Comparison of ENCODE assay signal across 8 cellular contexts in genomic region chr7:11373546-11374142, GRCh38.
A peak's percentile ranks its signal among the peaks of the same experiment; 100 is the strongest.
DNase-seq lines count a peak whose midpoint lies in the region; ATAC-seq and TF ChIP-seq lines count a peak whose summit lies in the region.

No MANE protein-coding gene starts in this region.

- BruUV-seq in HCT116 (replicated peaks; lab: Mats Ljungman, UMichigan) (no TSS peak), PC-9 (replicated peaks; lab: Mats Ljungman, UMichigan) (no TSS peak)

- peak; percentile 63 for TF ChIP-seq RAD21 in HCT116 (IDR thresholded peaks at IDR 0.05; ENCODE audit: low read depth)

- H3K36me3 ChIP-seq in BJ (ENCODE audit: control insufficient read depth, insufficient read depth, low read length), result no peaks in the 10 kb centered on the region
- no peaks in the 10 kb centered on the region for H3K36me3 ChIP-seq in HCT116 (ENCODE audit: control insufficient read depth in 1 of 2, insufficient read depth in 2 of 2, low read length in 2 of 2)
- no peaks in the 10 kb centered on the region for H3K36me3 ChIP-seq in PC-9 (ENCODE audit: low read depth)

- intact Hi-C loops in HCT116 (cut with micrococcal nuclease), result loop anchor here (5.0 kb wide), 2 partner anchors 184 to 949 kb away; no protein-coding TSS in a partner anchor
- intact Hi-C loops in PC-9 (cut with micrococcal nuclease; ENCODE audit: unreplicated experiment), result loop anchor here (5.0 kb wide), 1 partner anchor 1119 kb away; no protein-coding TSS in a partner anchor

- H3K27ac ChIP-seq in HCT116 (ENCODE audit: low read depth, low read length), result no peak overlapping the region
- H3K27ac ChIP-seq in PC-9, result no peak overlapping the region

- H3K4me2 ChIP-seq in HCT116 (ENCODE audit: low read length), result no peak overlapping the region
- H3K4me2 ChIP-seq in PC-9, result no peak overlapping the region

- no peaks in the 10 kb centered on the region for H3F3A ChIP-seq in PC-9 (ENCODE audit: insufficient read depth, low read depth)

- POLR2A ChIA-PET in BJ (lab: Charles Lee), result no interaction called here
- POLR2A ChIA-PET in HCT116 (lab: Charles Lee), result no interaction called here
- POLR2A ChIA-PET in PC-9 (lab: Charles Lee; ENCODE audit: unreplicated experiment), result interaction anchor here (0.7 to 0.8 kb wide), 2 partner anchors 85 to 692 kb away, joined by 4 to 9 read pairs; no protein-coding TSS in a partner anchor

- TF ChIP-seq CTCF in BJ (IDR thresholded peaks at IDR 0.05; ENCODE audit: insufficient read depth, low read depth, low read length) (peak; percentile 37), HCT116 (IDR thresholded peaks at IDR 0.05 in 2 of 3, conservative IDR thresholded peaks at IDR 0.05 in 1 of 3; ENCODE audit: borderline replicate concordance in 1 of 3, insufficient read depth in 1 of 3, low read depth in 2 of 3, low read length in 2 of 3) (peak; percentile 37 to 65 (median 60); a peak in 5 of 6 replicates), PC-9 (conservative IDR thresholded peaks at IDR 0.05) (peak; percentile 77)

- H4K20me1 ChIP-seq in HCT116 (ENCODE audit: insufficient read depth) (no peaks in the 10 kb centered on the region), PC-9 (ENCODE audit: insufficient read depth) (no peaks in the 10 kb centered on the region)

- H3K27me3 ChIP-seq in BJ (ENCODE audit: control insufficient read depth, insufficient read depth, low read length) (no peaks in the 10 kb centered on the region; the same call in 1 of the 2 replicates), HCT116 (ENCODE audit: insufficient read depth, low read length) (no peaks in the 10 kb centered on the region), PC-9 (ENCODE audit: insufficient read depth, low read depth) (no peaks in the 10 kb centered on the region)

- H3K79me2 ChIP-seq in HCT116 (ENCODE audit: insufficient read depth, low read length), result no peaks in the 10 kb centered on the region
- H3K79me2 ChIP-seq in PC-9 (ENCODE audit: low read depth), result no peaks in the 10 kb centered on the region

- H2AFZ ChIP-seq in HCT116 (ENCODE audit: low read depth, low read length, poor library complexity, severe bottlenecking), result peak overlapping the region; percentile 42
- H2AFZ ChIP-seq in PC-9, result no peak overlapping the region

- H3K4me3 ChIP-seq in BJ (ENCODE audit: low read depth, low read length) (no peak overlapping the region), HCT116 (replicated peaks in 1 of 2; ENCODE audit: low read depth in 1 of 2, low read length in 2 of 2) (no peak overlapping the region), PC-9 (no peak overlapping the region)

- H3K9me2 ChIP-seq in HCT116 (ENCODE audit: insufficient read depth) (no peaks in the 10 kb centered on the region), PC-9 (ENCODE audit: insufficient read depth) (no peaks in the 10 kb centered on the region)

- H3K9me3 ChIP-seq in HCT116 (ENCODE audit: control insufficient read depth in 1 of 2, insufficient read depth in 1 of 2, low read depth in 1 of 2, low read length in 2 of 2) (no peaks in the 10 kb centered on the region), PC-9 (ENCODE audit: insufficient read depth, low read depth) (no peaks in the 10 kb centered on the region)

- DNase-seq in BJ (ENCODE audit: low read depth), result no peak
- DNase-seq in HCT116 (ENCODE audit: low read depth, low spot score), result peak; percentile 23
- DNase-seq in PC-9, result no peak
- DNase-seq in glomerular endothelial cell (ENCODE audit: extremely low read depth, low read depth, low spot score), result peak; percentile 7
- DNase-seq in stimulated activated CD4-positive, alpha-beta T cell treated with anti-CD3 and anti-CD28 coated beads, Interleukin-1b, Interleukin-23, amount 100 ng/mL, for 48 hours, result no peak
- DNase-seq in hippocampal formation (lab: John Stamatoyannopoulos, UW), result no peak
- DNase-seq in iPS-NIHi7 (ENCODE audit: extremely low spot score), result no peak

- CTCF ChIA-PET in BJ (lab: Yijun Ruan, JAX) (no interaction called here), HCT116 (lab: Charles Lee) (interaction anchor here (1.5 kb wide), 1 partner anchor 9 kb away, joined by 3 read pairs; no protein-coding TSS in a partner anchor), PC-9 (lab: Charles Lee) (interaction anchor here (0.6 kb wide), 1 partner anchor 457 kb away, joined by 3 read pairs; no protein-coding TSS in a partner anchor)

- H3K4me1 ChIP-seq in HCT116 (ENCODE audit: control insufficient read depth in 1 of 2, insufficient read depth in 2 of 2, low read length in 2 of 2), result no peaks in the 10 kb centered on the region
- H3K4me1 ChIP-seq in PC-9 (replicated peaks; ENCODE audit: insufficient read depth), result no peaks in the 10 kb centered on the region

- no peak overlapping the region for H3K9ac ChIP-seq in HCT116 (ENCODE audit: low read length)

- TF ChIP-seq POLR2A in HCT116 (IDR thresholded peaks at IDR 0.05; ENCODE audit: borderline replicate concordance, extremely low read depth, insufficient read depth, insufficient read length), result no peak

- ATAC-seq in HCT116, result peak; percentile 68
- ATAC-seq in GM21619 (IDR thresholded peaks at IDR 0.05; ENCODE audit: unreplicated experiment), result no peak

- RAD21 ChIA-PET in HCT116 (lab: Charles Lee; ENCODE audit: low non-redundant PET in 1 of 2, low total read pairs in 2 of 2, uncharacterized antibody in 2 of 2, unreplicated experiment in 2 of 2), result no interaction called here

TF ChIP-seq in HCT116, 20 proteins besides CTCF, POLR2A, EP300 and RAD21:
- no peak for TF ChIP-seq CBX3 (IDR thresholded peaks at IDR 0.05; ENCODE audit: low read depth)
- no peak for TF ChIP-seq SIN3A (IDR thresholded peaks at IDR 0.05; ENCODE audit: low read depth)
- no peak for TF ChIP-seq SP1 (IDR thresholded peaks at IDR 0.05; ENCODE audit: low read depth)
- TF ChIP-seq, protein P1, sequence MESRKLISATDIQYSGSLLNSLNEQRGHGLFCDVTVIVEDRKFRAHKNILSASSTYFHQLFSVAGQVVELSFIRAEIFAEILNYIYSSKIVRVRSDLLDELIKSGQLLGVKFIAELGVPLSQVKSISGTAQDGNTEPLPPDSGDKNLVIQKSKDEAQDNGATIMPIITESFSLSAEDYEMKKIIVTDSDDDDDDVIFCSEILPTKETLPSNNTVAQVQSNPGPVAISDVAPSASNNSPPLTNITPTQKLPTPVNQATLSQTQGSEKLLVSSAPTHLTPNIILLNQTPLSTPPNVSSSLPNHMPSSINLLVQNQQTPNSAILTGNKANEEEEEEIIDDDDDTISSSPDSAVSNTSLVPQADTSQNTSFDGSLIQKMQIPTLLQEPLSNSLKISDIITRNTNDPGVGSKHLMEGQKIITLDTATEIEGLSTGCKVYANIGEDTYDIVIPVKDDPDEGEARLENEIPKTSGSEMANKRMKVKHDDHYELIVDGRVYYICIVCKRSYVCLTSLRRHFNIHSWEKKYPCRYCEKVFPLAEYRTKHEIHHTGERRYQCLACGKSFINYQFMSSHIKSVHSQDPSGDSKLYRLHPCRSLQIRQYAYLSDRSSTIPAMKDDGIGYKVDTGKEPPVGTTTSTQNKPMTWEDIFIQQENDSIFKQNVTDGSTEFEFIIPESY (IDR thresholded peaks at IDR 0.05; ENCODE audit: extremely low read depth, insufficient replicate concordance, low read length), result no peak
- TF ChIP-seq ZFX (IDR thresholded peaks at IDR 0.05), result no peak
- TF ChIP-seq ATF3 (IDR thresholded peaks at IDR 0.05), result no peak
- TF ChIP-seq EGR1 (IDR thresholded peaks at IDR 0.05; ENCODE audit: low read depth), result no peak
- TF ChIP-seq ZNF274 (IDR thresholded peaks at IDR 0.05; ENCODE audit: low read depth, low read length), result no peak
- no peak for TF ChIP-seq TCF7L2 (IDR thresholded peaks at IDR 0.05; ENCODE audit: borderline replicate concordance, extremely low read depth, insufficient read depth, insufficient read length)
- TF ChIP-seq EZH2 (IDR thresholded peaks at IDR 0.05), result no peak
- TF ChIP-seq YY1 (IDR thresholded peaks at IDR 0.05; ENCODE audit: extremely low read depth, insufficient replicate concordance, low read depth, low read length), result no peak
- TF ChIP-seq JUND (IDR thresholded peaks at IDR 0.05), result no peak
- no peak for TF ChIP-seq CEBPB (IDR thresholded peaks at IDR 0.05; ENCODE audit: low read depth)

Comparison
In these comparisons a context has a peak if more than half of its experiments do, and no peak if none do; other contexts are left out.
1. DNase-seq: peak in HCT116 (single experiment) and glomerular endothelial cell (single experiment); none in BJ (single experiment), PC-9 (0 of 2), stimulated activated CD4-positive, alpha-beta T cell treated with anti-CD3 and anti-CD28 coated beads, Interleukin-1b, Interleukin-23, amount 100 ng/mL, for 48 hours (single experiment), hippocampal formation (0 of 2) and iPS-NIHi7 (single experiment).
2. Peak in every context shown above with its lines, with median percentiles within 50 percentile points of each other: CTCF ChIP-seq.